20 cellular contexts compared by ENCODE assay signal in the genomic region with DNA sequence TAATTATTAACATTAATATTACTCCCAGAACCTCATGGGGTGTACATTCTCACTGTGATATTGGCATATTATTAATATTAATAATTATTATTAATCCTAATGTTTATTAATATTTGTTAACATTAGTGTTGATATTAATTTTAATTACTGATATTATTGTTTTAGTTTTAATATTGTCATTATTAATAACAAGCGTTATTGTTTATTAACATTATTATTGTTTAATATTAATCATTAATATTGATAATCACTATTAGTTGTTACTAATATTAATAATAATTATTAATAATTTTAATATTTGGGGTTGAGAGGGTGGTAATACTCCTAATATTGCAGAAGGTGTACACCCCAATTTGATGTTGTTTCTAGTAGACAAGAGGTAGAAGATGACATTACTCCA.
A peak's percentile ranks its signal among the peaks of the same experiment; 100 is the strongest.
DNase-seq lines count a peak whose midpoint lies in the region; ATAC-seq, FAIRE-seq and TF ChIP-seq lines count a peak whose summit lies in the region.
"Had no signal": no experiment of that assay in that cellular context is flagged by ENCODE, and none has a peak within 500 bp of the region (broad histone marks: within the 10 kb centered on the region; RNA-seq: fewer than 3 reads in every experiment).

No MANE protein-coding gene starts in this region.

- WGBS in pancreas, 2 donors: 58 to 59% methylated on average over 1 of the region's 1 CpG

- POLR2A ChIA-PET in activated CD4-positive, alpha-beta T cell treated with anti-CD3 and anti-CD28 coated beads, Interleukin-2, amount 10 ng/mL, durations not matched to agents 7 days and 5 days (lab: Charles Lee): no interaction called here
- POLR2A ChIA-PET in activated CD4-positive, alpha-beta T cell treated with anti-CD3 and anti-CD28 coated beads for 36 hours (lab: Charles Lee): no interaction called here

- H3K27ac Mint-ChIP-seq in activated CD4-positive, alpha-beta T cell treated with anti-CD3 and anti-CD28 coated beads, Interleukin-2, amount 10 ng/mL, durations not matched to agents 7 days and 5 days: peak overlapping the region; percentile 19
- no peak overlapping the region for H3K27ac Mint-ChIP-seq in activated CD4-positive, alpha-beta T cell treated with anti-CD3 and anti-CD28 coated beads for 36 hours
- no peak overlapping the region for H3K27ac Mint-ChIP-seq in natural killer cell treated with Interleukin-12 subunit alpha and Interleukin-12 subunit beta and Interleukin-15 and Interleukin-18, amount 100 ng/mL, for 72 hours
- H3K27ac Mint-ChIP-seq: CD14-positive monocyte; CD4-positive, alpha-beta memory T cell; HFFc6 had no signal

- no peak overlapping the region for H3K4me3 ChIP-seq in pancreas
- H3K4me3 ChIP-seq: BLaER1, GM12878 had no signal

- CTCF ChIA-PET in activated CD4-positive, alpha-beta T cell treated with anti-CD3 and anti-CD28 coated beads, Interleukin-2, amount 10 ng/mL, durations not matched to agents 7 days and 5 days (lab: Charles Lee): no interaction called here
- CTCF ChIA-PET in activated CD4-positive, alpha-beta T cell treated with anti-CD3 and anti-CD28 coated beads for 36 hours (lab: Charles Lee): no interaction called here

- no peaks in the 10 kb centered on the region for H3K9me3 ChIP-seq in pancreas

- no peaks in the 10 kb centered on the region for H3K4me1 ChIP-seq in pancreas

- H3K27ac ChIP-seq in pancreas: no peak overlapping the region
- H3K27ac ChIP-seq: 22Rv1, BLaER1, HL-60 had no signal

- no peak for DNase-seq in activated CD4-positive, alpha-beta T cell treated with anti-CD3 and anti-CD28 coated beads, Interleukin-2, amount 10 ng/mL, durations not matched to agents 7 days and 5 days
- DNase-seq in activated CD4-positive, alpha-beta T cell treated with anti-CD3 and anti-CD28 coated beads for 36 hours: no peak
- DNase-seq in pancreas (no peak), glomerular visceral epithelial cell (ENCODE audit: extremely low spot score) (no peak), pons (ENCODE audit: low spot score) (no peak)
- DNase-seq in natural killer cell treated with Interleukin-12 subunit alpha and Interleukin-12 subunit beta and Interleukin-15 and Interleukin-18, amount 100 ng/mL, for 72 hours (ENCODE audit: low spot score): no peak
- DNase-seq: CD4-positive, alpha-beta memory T cell; DMS153; DMS79; GF-D8; GOT3; H7; HFFc6 had no signal

- FAIRE-seq in colon (lab: Jason Lieb, UNC): peak; percentile 94
- peak; percentile 97 for FAIRE-seq in pancreas (lab: Jason Lieb, UNC)
- FAIRE-seq: GM12878 had no signal

- H3K36me3 Mint-ChIP-seq in activated CD4-positive, alpha-beta T cell treated with anti-CD3 and anti-CD28 coated beads, Interleukin-2, amount 10 ng/mL, durations not matched to agents 7 days and 5 days (ENCODE audit: low read depth): no peaks in the 10 kb centered on the region
- no peaks in the 10 kb centered on the region for H3K36me3 Mint-ChIP-seq in activated CD4-positive, alpha-beta T cell treated with anti-CD3 and anti-CD28 coated beads for 36 hours (ENCODE audit: low read depth)
- no peaks in the 10 kb centered on the region for H3K36me3 Mint-ChIP-seq in natural killer cell treated with Interleukin-12 subunit alpha and Interleukin-12 subunit beta and Interleukin-15 and Interleukin-18, amount 100 ng/mL, for 72 hours
- H3K36me3 Mint-ChIP-seq: CD14-positive monocyte; CD4-positive, alpha-beta memory T cell had no signal

- no peaks in the 10 kb centered on the region for H3K27me3 ChIP-seq in pancreas
- H3K27me3 ChIP-seq: BLaER1 had no signal

- no peaks in the 10 kb centered on the region for H3K27me3 Mint-ChIP-seq in activated CD4-positive, alpha-beta T cell treated with anti-CD3 and anti-CD28 coated beads, Interleukin-2, amount 10 ng/mL, durations not matched to agents 7 days and 5 days
- H3K27me3 Mint-ChIP-seq in activated CD4-positive, alpha-beta T cell treated with anti-CD3 and anti-CD28 coated beads for 36 hours: no peaks in the 10 kb centered on the region
- H3K27me3 Mint-ChIP-seq in natural killer cell treated with Interleukin-12 subunit alpha and Interleukin-12 subunit beta and Interleukin-15 and Interleukin-18, amount 100 ng/mL, for 72 hours: no peaks in the 10 kb centered on the region
- H3K27me3 Mint-ChIP-seq: CD4-positive, alpha-beta memory T cell had no signal

- TF ChIP-seq CTCF in pancreas (IDR thresholded peaks at IDR 0.05): no peak

- H3K4me1 Mint-ChIP-seq in activated CD4-positive, alpha-beta T cell treated with anti-CD3 and anti-CD28 coated beads, Interleukin-2, amount 10 ng/mL, durations not matched to agents 7 days and 5 days: no peaks in the 10 kb centered on the region
- H3K4me1 Mint-ChIP-seq in activated CD4-positive, alpha-beta T cell treated with anti-CD3 and anti-CD28 coated beads for 36 hours: no peaks in the 10 kb centered on the region
- no peaks in the 10 kb centered on the region for H3K4me1 Mint-ChIP-seq in natural killer cell treated with Interleukin-12 subunit alpha and Interleukin-12 subunit beta and Interleukin-15 and Interleukin-18, amount 100 ng/mL, for 72 hours (ENCODE audit: low read depth in 2 of 2)
- H3K4me1 Mint-ChIP-seq: CD14-positive monocyte; CD4-positive, alpha-beta memory T cell had no signal

- ATAC-seq in activated CD4-positive, alpha-beta T cell treated with anti-CD3 and anti-CD28 coated beads for 36 hours: no peak
- ATAC-seq in pancreas: no peak
- ATAC-seq in natural killer cell treated with Interleukin-12 subunit alpha and Interleukin-12 subunit beta and Interleukin-15 and Interleukin-18, amount 100 ng/mL, for 72 hours: no peak
- ATAC-seq: GM12878, HCT116 had no signal

- intact Hi-C loops in activated CD4-positive, alpha-beta T cell treated with anti-CD3 and anti-CD28 coated beads for 36 hours (cut with DNase I, micrococcal nuclease): no loop called here
- intact Hi-C loops in pancreas (cut with DNase I): no loop called here

- H3K9me3 Mint-ChIP-seq in activated CD4-positive, alpha-beta T cell treated with anti-CD3 and anti-CD28 coated beads, Interleukin-2, amount 10 ng/mL, durations not matched to agents 7 days and 5 days: no peaks in the 10 kb centered on the region
- peaks cover 7% of the 10 kb centered on the region for H3K9me3 Mint-ChIP-seq in activated CD4-positive, alpha-beta T cell treated with anti-CD3 and anti-CD28 coated beads for 36 hours (ENCODE audit: low read depth)
- peaks cover 6% of the 10 kb centered on the region for H3K9me3 Mint-ChIP-seq in natural killer cell treated with Interleukin-12 subunit alpha and Interleukin-12 subunit beta and Interleukin-15 and Interleukin-18, amount 100 ng/mL, for 72 hours
- H3K9me3 Mint-ChIP-seq: HFFc6 had no signal

- no peak overlapping the region for H3K4me3 Mint-ChIP-seq in activated CD4-positive, alpha-beta T cell treated with anti-CD3 and anti-CD28 coated beads, Interleukin-2, amount 10 ng/mL, durations not matched to agents 7 days and 5 days
- H3K4me3 Mint-ChIP-seq in activated CD4-positive, alpha-beta T cell treated with anti-CD3 and anti-CD28 coated beads for 36 hours: no peak overlapping the region
- H3K4me3 Mint-ChIP-seq in natural killer cell treated with Interleukin-12 subunit alpha and Interleukin-12 subunit beta and Interleukin-15 and Interleukin-18, amount 100 ng/mL, for 72 hours: no peak overlapping the region
- H3K4me3 Mint-ChIP-seq: CD14-positive monocyte, HFFc6 had no signal

- H3K36me3 ChIP-seq in pancreas: no peaks in the 10 kb centered on the region
- H3K36me3 ChIP-seq: BLaER1 had no signal
